In the genomic region with DNA sequence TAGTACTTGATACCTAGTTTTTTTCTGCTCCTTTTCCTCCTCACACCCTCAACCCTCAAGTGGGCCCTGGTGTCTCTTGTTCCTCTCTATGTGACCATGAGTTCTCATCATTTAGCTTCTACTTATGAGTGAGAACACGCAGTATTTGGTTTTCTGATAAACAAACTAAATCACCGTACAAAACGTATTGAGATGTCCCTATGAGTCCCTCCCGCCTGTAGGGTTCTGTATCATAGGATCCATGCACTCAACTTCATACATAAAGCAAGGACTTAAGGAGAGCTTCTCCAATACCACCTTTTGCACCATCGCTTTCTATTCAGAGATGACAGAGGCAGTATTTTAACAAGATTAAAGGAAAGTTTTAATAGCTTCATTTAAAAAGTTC, we compare ENCODE assay signal across 9 cellular contexts. TPM values are rescaled to one million over a fixed set of nuclear protein-coding genes. Genes with fewer than 3 reads are reported as not detected.
DNase-seq lines count a peak whose midpoint lies in the region; ATAC-seq, FAIRE-seq and TF ChIP-seq lines count a peak whose summit lies in the region.
"Had no signal": no experiment of that assay in that cellular context is flagged by ENCODE, and none has a peak within 500 bp of the region (broad histone marks: within the 10 kb centered on the region; RNA-seq: fewer than 3 reads in every experiment).

No MANE protein-coding gene starts in this region.

- intact Hi-C loops in PC-3 (cut with micrococcal nuclease), result loop anchor here (5.0 kb wide), 1 partner anchor 49 kb away; no protein-coding TSS in a partner anchor

- no peak for FAIRE-seq in GM12892 (lab: Jason Lieb, UNC)
- FAIRE-seq: TTC549 had no signal

- CTCF ChIA-PET in PC-3 (lab: Charles Lee), result interaction anchor here (0.5 kb wide), 1 partner anchor 182 kb away, joined by 4 read pairs; no protein-coding TSS in a partner anchor

- H2AFZ ChIP-seq in PC-3 (ENCODE audit: low read length), result peak overlapping the region; percentile 99

- H3K9ac ChIP-seq in PC-3 (ENCODE audit: low read length), result peak overlapping the region; percentile 96

- peaks cover 29% of the 10 kb centered on the region for H3K4me1 ChIP-seq in PC-3 (ENCODE audit: insufficient read depth, low read length)

- TF ChIP-seq POLR2A in GM12892 (IDR thresholded peaks at IDR 0.05; ENCODE audit: low read depth, low read length), result no peak

- H3K36me3 ChIP-seq in PC-3 (ENCODE audit: low read depth, low read length), result no peaks in the 10 kb centered on the region

- peak; percentile 23 for ATAC-seq in GM19395 (IDR thresholded peaks at IDR 0.05; ENCODE audit: unreplicated experiment)
- ATAC-seq in PC-3, result peak; percentile 39
- no peak for ATAC-seq in omental fat pad (ENCODE audit: low FRiP score)

- H3K9me3 ChIP-seq in PC-3 (ENCODE audit: low read length), result no peaks in the 10 kb centered on the region

- H4K20me1 ChIP-seq in PC-3 (ENCODE audit: low read length), result peaks cover 18% of the 10 kb centered on the region; the same call in 1 of the 2 replicates

- H3K79me2 ChIP-seq in PC-3 (ENCODE audit: low read length), result peaks cover 44% of the 10 kb centered on the region

- H3F3A ChIP-seq in PC-3 (ENCODE audit: low read length, unreplicated experiment), result no peaks in the 10 kb centered on the region

- DNase-seq in PC-3, result peak; percentile 13
- no peak for DNase-seq in epithelial cell of prostate (ENCODE audit: low read depth, low spot score)
- DNase-seq in retina, result peak; percentile 15
- no peak for DNase-seq in omental fat pad (ENCODE audit: low spot score)
- no peak for DNase-seq in amygdala (lab: John Stamatoyannopoulos, UW)
- no peak for DNase-seq in iPS-NIHi7 (ENCODE audit: extremely low spot score)
- DNase-seq in GM12892 (ENCODE audit: insufficient read length), result no peak

- peak overlapping the region; percentile 94 for H3K4me2 ChIP-seq in PC-3 (ENCODE audit: low read length)

- no peak for TF ChIP-seq CTCF in PC-3 (conservative IDR thresholded peaks at IDR 0.05; ENCODE audit: low read depth, low read length)
- no peak for TF ChIP-seq CTCF in omental fat pad (IDR thresholded peaks at IDR 0.05)

- peak overlapping the region; percentile 99 for H3K4me3 ChIP-seq in PC-3 (ENCODE audit: low read length)

- no peak overlapping the region for H3K27ac ChIP-seq in PC-3 (ENCODE audit: low read length)
- H3K27ac ChIP-seq in epithelial cell of prostate, result peak overlapping the region; percentile 85

- POLR2A ChIA-PET in PC-3 (lab: Charles Lee; ENCODE audit: unreplicated experiment), result interaction anchor here (1.1 kb wide), 1 partner anchor 46 kb away, joined by 4 read pairs; a partner anchor contains a TSS

- no peaks in the 10 kb centered on the region for H3K9me2 ChIP-seq in PC-3 (replicated peaks; ENCODE audit: low read length)

- H3K27me3 ChIP-seq in PC-3 (ENCODE audit: low read length), result no peaks in the 10 kb centered on the region

- TSS peak; percentile 24 for BruUV-seq in PC-3 (replicated peaks; lab: Mats Ljungman, UMichigan)

RNA-seq across cellular contexts. Expression of a gene that starts 0.6 kb away (rescaled TPM):
- total RNA-seq in PC-3 (2014; rRNA removed), result 21.0 and 29.5 TPM in 2 replicates
- total RNA-seq in omental fat pad, result 10 to 100 TPM; 20.2 to 31.8 (median 29.8) TPM
- 53.5 TPM for polyA plus RNA-seq in GM12892 (2012; ENCODE audit: missing spikeins)

RNA-seq across cellular contexts. Expression of a gene that starts 35.4 kb away (rescaled TPM):
- total RNA-seq in PC-3 (2014; rRNA removed) (0.62 and 0.69 TPM in 2 replicates), omental fat pad (1 to 10 TPM; 2.4 to 3.9 (median 3.6) TPM)
- polyA plus RNA-seq in GM12892 (2012; ENCODE audit: missing spikeins), result 1.5 TPM

RNA-seq across cellular contexts. Expression of a gene that starts 46.0 kb away (rescaled TPM):
- total RNA-seq in PC-3 (2014; rRNA removed) (7.9 and 8.6 TPM in 2 replicates), omental fat pad (10 to 100 TPM in 1 of 4 donors, 1 to 10 TPM in 3; 6.6 to 13.1 (median 8.7) TPM)
- 20.8 TPM for polyA plus RNA-seq in GM12892 (2012; ENCODE audit: missing spikeins)

RNA-seq across cellular contexts. Expression of a gene that starts 46.2 kb away (rescaled TPM):
- total RNA-seq in PC-3 (2014; rRNA removed), result 14.4 and 16.7 TPM in 2 replicates
- 10 to 100 TPM; 13.2 to 25.1 (median 17.1) TPM for total RNA-seq in omental fat pad
- polyA plus RNA-seq in GM12892 (2012; ENCODE audit: missing spikeins), result 28.7 TPM

Comparison
In these comparisons a context has a peak if more than half of its experiments do, and no peak if none do; other contexts are left out.
1. DNase-seq: peak in PC-3 (single experiment) and retina (single experiment); none in epithelial cell of prostate (single experiment), omental fat pad (single experiment), amygdala (0 of 56), iPS-NIHi7 (single experiment) and GM12892 (single experiment).